In genomic region chr12:122449317-122449716, GRCh38 we compare ENCODE assay signal across 10 cellular contexts. TPM values are rescaled to one million over a fixed set of nuclear protein-coding genes. Genes with fewer than 3 reads are reported as not detected.
DNase-seq lines count a peak whose midpoint lies in the region; ATAC-seq and TF ChIP-seq lines count a peak whose summit lies in the region.
"Had no signal": no experiment of that assay in that cellular context is flagged by ENCODE, and none has a peak within 500 bp of the region (broad histone marks: within the 10 kb centered on the region; RNA-seq: fewer than 3 reads in every experiment).

No MANE protein-coding gene starts in this region.

- H3K27me3 Mint-ChIP-seq in activated T-cell treated with anti-CD3 and anti-CD28 coated beads, Interleukin-2, amount 50 U/mL, for 72 hours (ENCODE audit: low read depth) = no peaks in the 10 kb centered on the region
- H3K27me3 Mint-ChIP-seq in WTC11 (ENCODE audit: low read depth) = no peaks in the 10 kb centered on the region; the same call in 1 of the 2 replicates
- H3K27me3 Mint-ChIP-seq: activated naive CD8-positive, alpha-beta T cell had no signal

- no peak overlapping the region for H3K4me3 Mint-ChIP-seq in activated T-cell treated with anti-CD3 and anti-CD28 coated beads, Interleukin-2, amount 50 U/mL, for 72 hours
- H3K4me3 Mint-ChIP-seq in WTC11 = no peak overlapping the region
- H3K4me3 Mint-ChIP-seq: activated naive CD8-positive, alpha-beta T cell had no signal

- ATAC-seq in activated T-cell treated with anti-CD3 and anti-CD28 coated beads, Interleukin-2, amount 50 U/mL, for 72 hours (replicated peaks in 1 of 2) = peak; percentile 68 to 72
- ATAC-seq in WTC11 (no peak), HG02759 (IDR thresholded peaks at IDR 0.05; ENCODE audit: unreplicated experiment) (no peak)

- TF ChIP-seq CTCF in WTC11 (IDR thresholded peaks at IDR 0.05) = no peak

- no peaks in the 10 kb centered on the region for H3K36me3 Mint-ChIP-seq in activated T-cell treated with anti-CD3 and anti-CD28 coated beads, Interleukin-2, amount 50 U/mL, for 72 hours (ENCODE audit: insufficient read depth in 2 of 2)
- H3K36me3 Mint-ChIP-seq in WTC11 = no peaks in the 10 kb centered on the region
- H3K36me3 Mint-ChIP-seq: activated naive CD8-positive, alpha-beta T cell had no signal

- peak overlapping the region; percentile 33 for H3K27ac Mint-ChIP-seq in activated T-cell treated with anti-CD3 and anti-CD28 coated beads, Interleukin-2, amount 50 U/mL, for 72 hours
- no peak overlapping the region for H3K27ac Mint-ChIP-seq in WTC11
- H3K27ac Mint-ChIP-seq: activated naive CD8-positive, alpha-beta T cell had no signal

- POLR2A ChIA-PET in WTC11 (lab: Charles Lee) = interaction anchor here (0.6 kb wide), 1 partner anchor 42 kb away, joined by 4 read pairs; no protein-coding TSS in a partner anchor

- peak; percentile 45 for DNase-seq in CD1c-positive myeloid dendritic cell (ENCODE audit: extremely low spot score)
- DNase-seq in HT-29 (ENCODE audit: low spot score) = peak; percentile 83
- DNase-seq in activated T-cell treated with anti-CD3 and anti-CD28 coated beads, Interleukin-2, amount 50 U/mL, for 72 hours = peak; percentile 10 to 19
- peak; percentile 95 for DNase-seq in iris pigment epithelial cell (ENCODE audit: low read depth)
- no peak for DNase-seq in WTC11 (ENCODE audit: low spot score)
- DNase-seq in NCI-H1105 (lab: John Stamatoyannopoulos, UW) = no peak
- no peak for DNase-seq in NCI-H510A treated with DMSO at 0.1 percent for 48 hours (lab: John Stamatoyannopoulos, UW)
- DNase-seq: SHP77 treated with DMSO at 0.1 percent for 48 hours had no signal

- H3K9me3 Mint-ChIP-seq in activated T-cell treated with anti-CD3 and anti-CD28 coated beads, Interleukin-2, amount 50 U/mL, for 72 hours = no peaks in the 10 kb centered on the region
- H3K9me3 Mint-ChIP-seq in WTC11 = no peaks in the 10 kb centered on the region

- CTCF ChIA-PET in WTC11 (lab: Charles Lee) = interaction anchor here (0.6 kb wide), 1 partner anchor 431 kb away, joined by 4 read pairs; no protein-coding TSS in a partner anchor

- peaks cover 33% of the 10 kb centered on the region for H3K4me1 Mint-ChIP-seq in activated T-cell treated with anti-CD3 and anti-CD28 coated beads, Interleukin-2, amount 50 U/mL, for 72 hours (ENCODE audit: low read depth)
- H3K4me1 Mint-ChIP-seq in WTC11 = no peaks in the 10 kb centered on the region

TF ChIP-seq in WTC11, 78 proteins besides CTCF, POLR2A, EP300 and RAD21 (continues in another document):
- TF ChIP-seq CREM (CRISPR knock-in tag; IDR thresholded peaks at IDR 0.05) (no peak), ATF6 (CRISPR knock-in tag; IDR thresholded peaks at IDR 0.05) (no peak), SP1 (CRISPR knock-in tag; conservative IDR thresholded peaks at IDR 0.05) (no peak), OVOL2 (CRISPR knock-in tag; IDR thresholded peaks at IDR 0.05; ENCODE audit: borderline replicate concordance) (no peak), ZMAT4 (CRISPR knock-in tag; IDR thresholded peaks at IDR 0.05) (no peak), SMAD4 (CRISPR knock-in tag; IDR thresholded peaks at IDR 0.05) (no peak), KAT7 (CRISPR knock-in tag; IDR thresholded peaks at IDR 0.05; ENCODE audit: borderline replicate concordance) (no peak), FOXJ3 (CRISPR knock-in tag; IDR thresholded peaks at IDR 0.05; ENCODE audit: borderline replicate concordance) (no peak), NFE2L1 (CRISPR knock-in tag; IDR thresholded peaks at IDR 0.05) (no peak), ZNF219 (CRISPR knock-in tag; IDR thresholded peaks at IDR 0.05; ENCODE audit: borderline replicate concordance) (no peak), E2F5 (CRISPR knock-in tag; IDR thresholded peaks at IDR 0.05) (no peak), HMGA2 (CRISPR knock-in tag; IDR thresholded peaks at IDR 0.05) (no peak), USF1 (CRISPR knock-in tag; IDR thresholded peaks at IDR 0.05) (no peak), EMX1 (CRISPR knock-in tag; IDR thresholded peaks at IDR 0.05) (no peak), MLX (CRISPR knock-in tag; IDR thresholded peaks at IDR 0.05) (no peak), ELF4 (CRISPR knock-in tag; IDR thresholded peaks at IDR 0.05; ENCODE audit: low read depth) (no peak), ZNF532 (CRISPR knock-in tag; IDR thresholded peaks at IDR 0.05; ENCODE audit: borderline replicate concordance) (no peak)

RNA-seq across cellular contexts. Expression of gene CLIP1, which starts 26.8 kb away (rescaled TPM):
- 23.3 and 26.6 TPM in 2 replicates for total RNA-seq in HT-29 (2014; rRNA removed; shearing (Covaris generic))
- 100 to 1,000 TPM in 1 of 2 donors, 10 to 100 TPM in 1; 87.3 to 108 TPM for total RNA-seq in activated T-cell treated with anti-CD3 and anti-CD28 coated beads, Interleukin-2, amount 50 U/mL, for 72 hours
- total RNA-seq in WTC11 (2021) = 21.3 to 24.9 TPM (median 21.5 TPM) in 3 replicates

RNA-seq across cellular contexts. Expression of gene ZCCHC8, which starts 51.4 kb away (rescaled TPM):
- total RNA-seq in HT-29 (2014; rRNA removed; shearing (Covaris generic)) = 12.8 and 15.7 TPM in 2 replicates
- total RNA-seq in activated T-cell treated with anti-CD3 and anti-CD28 coated beads, Interleukin-2, amount 50 U/mL, for 72 hours = 10 to 100 TPM; 50.7 to 53.9 TPM
- total RNA-seq in WTC11 (2021) = 24.3 to 28.4 TPM (median 25.7 TPM) in 3 replicates

Comparison
In these comparisons a context has a peak if more than half of its experiments do, and no peak if none do; other contexts are left out.
1. DNase-seq: peak in CD1c-positive myeloid dendritic cell (single experiment), HT-29 (single experiment), activated T-cell treated with anti-CD3 and anti-CD28 coated beads, Interleukin-2, amount 50 U/mL, for 72 hours (2 of 2) and iris pigment epithelial cell (single experiment); none in WTC11 (single experiment), NCI-H1105 (single experiment) and NCI-H510A treated with DMSO at 0.1 percent for 48 hours (single experiment).
2. ATAC-seq: peak in activated T-cell treated with anti-CD3 and anti-CD28 coated beads, Interleukin-2, amount 50 U/mL, for 72 hours (2 of 2); none in WTC11 (single experiment) and HG02759 (single experiment).